In the genomic region with DNA sequence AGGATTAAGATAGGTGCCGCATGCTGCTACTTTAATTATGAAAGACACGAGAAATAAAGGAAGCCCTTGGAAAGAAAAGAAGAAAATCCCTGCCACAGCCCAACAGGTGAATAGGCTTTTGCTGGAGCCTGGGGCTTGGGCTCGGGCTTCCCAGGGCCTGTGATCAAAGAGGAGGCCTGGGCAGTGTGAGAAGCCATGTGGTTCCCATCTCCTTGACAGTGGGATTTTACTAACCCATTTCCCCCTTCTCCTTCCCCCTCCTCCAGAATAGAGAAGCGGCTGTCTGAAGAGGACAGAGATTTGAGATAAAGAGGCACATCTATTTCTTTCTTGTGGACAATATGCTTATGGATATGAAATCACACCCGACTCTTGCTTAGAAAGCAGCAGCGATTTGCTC, we compare ENCODE assay signal across 24 cellular contexts.
"Had no signal": no experiment of that assay in that cellular context is flagged by ENCODE, and none has a peak within 500 bp of the region (broad histone marks: within the 10 kb centered on the region; RNA-seq: fewer than 3 reads in every experiment).

No MANE protein-coding gene starts in this region.

- H3K9me3 ChIP-seq: MG63, SJSA1 had no signal

- DNase-seq: IMR-90, Karpas-422, KG1, MG63, NCI-H1092, NCI-H1105 treated with DMSO at 0.1 percent for 48 hours, NCI-H1417 treated with DMSO at 0.1 percent for 48 hours, NCI-H146, NCI-H1694 treated with DMSO at 0.1 percent for 48 hours, NCI-H1930, NCI-H2081, NCI-H2107, NCI-H2227 treated with DMSO at 0.1 percent for 48 hours, NCI-H446, NCI-H510A, NCI-H524 treated with DMSO at 0.1 percent for 48 hours, NCI-H69, NCI-H774, Right ventricle myocardium superior, RPMI8226, SIG-M5 had no signal

- FAIRE-seq: HepG2, RCC 7860 had no signal

- H3K36me3 ChIP-seq: MG63, SJSA1 had no signal

- ATAC-seq: HepG2 had no signal

- H3K4me3 ChIP-seq: MG63, SJSA1 had no signal

- H3K27ac ChIP-seq: SJSA1 had no signal

- H3K4me1 ChIP-seq: SJSA1 had no signal

- H3K27me3 ChIP-seq: MG63, SJSA1 had no signal
